15 cellular contexts compared by ENCODE assay signal in the genomic region with DNA sequence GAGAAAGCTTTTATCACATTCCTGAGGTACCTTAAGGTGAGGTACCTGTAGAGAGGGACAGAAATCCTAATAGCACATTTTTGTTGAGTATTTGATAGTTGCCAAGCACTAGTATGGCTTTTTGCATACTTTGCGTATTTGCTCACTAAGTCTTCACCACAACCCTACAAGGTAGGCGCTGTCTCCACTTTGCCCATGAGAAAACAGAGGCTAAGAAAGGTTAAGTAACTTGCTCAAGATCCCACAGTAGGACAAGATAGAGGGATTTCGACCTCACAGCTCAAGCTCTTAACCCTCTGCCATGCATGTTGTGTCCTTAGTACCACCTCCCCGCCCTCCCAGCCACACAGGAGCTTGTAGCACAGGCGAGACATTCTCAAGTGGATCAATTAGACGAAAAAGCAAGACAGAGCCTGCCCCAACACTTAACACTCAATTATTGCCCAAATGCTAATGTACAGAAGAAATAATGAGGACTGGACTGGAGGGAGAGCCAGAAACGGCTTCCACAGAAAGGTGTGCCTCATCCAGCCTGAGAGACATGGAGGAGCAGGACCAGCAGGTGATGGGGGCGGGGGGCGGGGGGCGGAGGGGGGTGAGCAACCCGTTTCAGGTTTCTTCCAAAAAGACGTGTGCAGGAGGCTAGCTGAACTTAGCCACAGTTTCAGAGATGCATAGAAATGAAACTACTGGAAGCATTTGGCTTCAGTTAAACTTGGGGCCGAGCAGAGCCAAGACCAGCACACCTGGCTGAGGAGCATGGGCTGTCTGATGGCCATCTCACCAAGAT. TPM values are rescaled to one million over a fixed set of nuclear protein-coding genes. Genes with fewer than 3 reads are reported as not detected.
A peak's percentile ranks its signal among the peaks of the same experiment; 100 is the strongest.
DNase-seq lines count a peak whose midpoint lies in the region; ATAC-seq and TF ChIP-seq lines count a peak whose summit lies in the region.
"Had no signal": no experiment of that assay in that cellular context is flagged by ENCODE, and none has a peak within 500 bp of the region (broad histone marks: within the 10 kb centered on the region; RNA-seq: fewer than 3 reads in every experiment).

No MANE protein-coding gene starts in this region.

- H3K4me3 ChIP-seq in AG04450 (ENCODE audit: low read depth, low read length) (no peak overlapping the region), MM.1S (ENCODE audit: low read length) (no peak overlapping the region), Panc1 (ENCODE audit: low read depth in 2 of 2, low read length in 2 of 2) (no peak overlapping the region), esophagus squamous epithelium (peak overlapping the region in 1 of 4 donors; percentile 16), ovary (no peak overlapping the region)
- H3K4me3 ChIP-seq: heart left ventricle, vagina had no signal

- H3K27ac ChIP-seq in AG04450 (ENCODE audit: low read depth, low read length) (peak overlapping the region; percentile 63), MM.1S (ENCODE audit: low read length) (peak overlapping the region; percentile 21; the same call in 1 of the 2 replicates), Panc1 (ENCODE audit: low read length) (peak overlapping the region; percentile 68), esophagus squamous epithelium (peak overlapping the region; percentile 75 to 86 (median 76)), ovary (no peak overlapping the region)
- H3K27ac ChIP-seq: C4-2B, vagina had no signal

- WGBS in esophagus squamous epithelium, 2 donors: 52 to 53% methylated on average over 7 to 11 of the region's 13 CpGs
- WGBS in ovary, 3 donors: 83 to 88% (median 83%) methylated on average over 13 of the region's 13 CpGs

- CTCF ChIA-PET in AG04450 (lab: Charles Lee): no interaction called here
- CTCF ChIA-PET in Panc1 (lab: Charles Lee): interaction anchor here (0.5 kb wide), 1 partner anchor 17 kb away, joined by 4 read pairs; no protein-coding TSS in a partner anchor

- H3K9ac ChIP-seq in MM.1S (ENCODE audit: low read length): no peak overlapping the region

- TF ChIP-seq CTCF in AG04450 (IDR thresholded peaks at IDR 0.05; ENCODE audit: low read depth, low read length): no peak
- no peak for TF ChIP-seq CTCF in MM.1S (IDR thresholded peaks at IDR 0.05; ENCODE audit: low read length)
- TF ChIP-seq CTCF in Panc1 (IDR thresholded peaks at IDR 0.05): no peak
- no peak for TF ChIP-seq CTCF in esophagus squamous epithelium (IDR thresholded peaks at IDR 0.05)
- no peak for TF ChIP-seq CTCF in ovary (IDR thresholded peaks at IDR 0.05)

- H3K27me3 ChIP-seq in AG04450 (ENCODE audit: control insufficient read depth, insufficient read depth, low read length): no peaks in the 10 kb centered on the region
- H3K27me3 ChIP-seq in MM.1S (replicated peaks; ENCODE audit: insufficient read depth, low read length): no peaks in the 10 kb centered on the region
- H3K27me3 ChIP-seq in Panc1 (ENCODE audit: control insufficient read depth, insufficient read depth, low read length): no peaks in the 10 kb centered on the region
- no peaks in the 10 kb centered on the region for H3K27me3 ChIP-seq in esophagus squamous epithelium
- no peaks in the 10 kb centered on the region for H3K27me3 ChIP-seq in ovary
- H3K27me3 ChIP-seq: heart left ventricle, vagina had no signal

- peaks cover 43% of the 10 kb centered on the region for H3K4me1 ChIP-seq in MM.1S (ENCODE audit: low read length)
- H3K4me1 ChIP-seq in Panc1 (ENCODE audit: control insufficient read depth, insufficient read depth, low read length): peaks cover 32% of the 10 kb centered on the region
- peaks cover 36 to 63% (median 48%) of the 10 kb centered on the region in 3 donors for H3K4me1 ChIP-seq in esophagus squamous epithelium
- peaks cover 4% of the 10 kb centered on the region for H3K4me1 ChIP-seq in ovary (ENCODE audit: insufficient read depth)

- H3K9me3 ChIP-seq in AG04450 (ENCODE audit: control insufficient read depth, insufficient read depth, low read length) (no peaks in the 10 kb centered on the region), MM.1S (replicated peaks; ENCODE audit: insufficient read depth, low read length) (no peaks in the 10 kb centered on the region), Panc1 (ENCODE audit: control insufficient read depth, insufficient read depth, low read depth, low read length) (no peaks in the 10 kb centered on the region), esophagus squamous epithelium (no peaks in the 10 kb centered on the region), ovary (no peaks in the 10 kb centered on the region)
- H3K9me3 ChIP-seq: heart left ventricle, vagina had no signal

- no peak for TF ChIP-seq EP300 in ovary (IDR thresholded peaks at IDR 0.05)

- ATAC-seq in Panc1: no peak

- H3K79me2 ChIP-seq in MM.1S (ENCODE audit: low read length): no peaks in the 10 kb centered on the region

- DNase-seq in AG04450 (ENCODE audit: low read depth, low spot score) (no peak), MM.1S (peak; percentile 54), Panc1 (ENCODE audit: low read depth, low spot score) (no peak), esophagus squamous epithelium (lab: John Stamatoyannopoulos, UW) (no peak), NCI-H1694 (lab: John Stamatoyannopoulos, UW) (no peak), NAMALWA (ENCODE audit: low spot score) (no peak), ovary (no peak), T-helper 1 cell (no peak)
- DNase-seq: activated effector memory CD4-positive, alpha-beta T cell treated with anti-CD3 and anti-CD28 coated beads, Interleukin-2, amount 50 U/mL, for 16 hours; heart left ventricle; NCI-H446 treated with DMSO at 0.1 percent for 48 hours; retina; stimulated activated naive CD4-positive, alpha-beta T cell treated with Interleukin-2 at 50 U/mL for 16 hours had no signal

- H3F3A ChIP-seq in MM.1S (ENCODE audit: insufficient read depth, low read length): peaks cover 8% of the 10 kb centered on the region; the same call in 1 of the 2 replicates

- no peaks in the 10 kb centered on the region for H4K20me1 ChIP-seq in MM.1S (ENCODE audit: insufficient read depth, low read length)

- no peaks in the 10 kb centered on the region for H3K9me2 ChIP-seq in MM.1S (replicated peaks; ENCODE audit: insufficient read depth, low read length)

- in situ Hi-C loops in Panc1 (cut with HindIII; ENCODE audit: low pct_unique_long_range_greater_than_20kb, low sequenced_read_pairs): no loop called here

- intact Hi-C loops in Panc1 (cut with micrococcal nuclease; ENCODE audit: unreplicated experiment): no loop called here
- intact Hi-C loops in esophagus squamous epithelium (cut with DNase I): loop anchor here (10.0 kb wide), 1 partner anchor 107 kb away; no protein-coding TSS in a partner anchor
- intact Hi-C loops in ovary (cut with DNase I): no loop called here

- H2AFZ ChIP-seq in MM.1S (ENCODE audit: low read length): no peak overlapping the region

- H3K4me2 ChIP-seq in MM.1S (ENCODE audit: low read depth, low read length): peak overlapping the region; percentile 38

- TF ChIP-seq POLR2A in esophagus squamous epithelium (IDR thresholded peaks at IDR 0.05): no peak
- no peak for TF ChIP-seq POLR2A in ovary (IDR thresholded peaks at IDR 0.05)

- no peaks in the 10 kb centered on the region for H3K36me3 ChIP-seq in MM.1S (replicated peaks; ENCODE audit: insufficient read depth, low read length)
- H3K36me3 ChIP-seq in Panc1 (ENCODE audit: control insufficient read depth, insufficient read depth, low read length): no peaks in the 10 kb centered on the region
- no peaks in the 10 kb centered on the region for H3K36me3 ChIP-seq in esophagus squamous epithelium
- H3K36me3 ChIP-seq in ovary: no peaks in the 10 kb centered on the region
- H3K36me3 ChIP-seq: heart left ventricle, vagina had no signal

- POLR2A ChIA-PET in AG04450 (lab: Yijun Ruan, JAX): no interaction called here
- POLR2A ChIA-PET in Panc1 (lab: Charles Lee): no interaction called here

- BruUV-seq in Panc1 (replicated peaks; lab: Mats Ljungman, UMichigan): no TSS peak

RNA-seq across cellular contexts. Expression of a gene that starts 26.7 kb away (rescaled TPM):
- polyA plus RNA-seq in AG04450 (2011; rRNA removed): 1,799 and 1,817 TPM in 2 replicates
- 2,797 and 2,845 TPM in 2 replicates for polyA minus RNA-seq in AG04450 (2011; rRNA and poly(A)+ RNA removed)
- 1,819 TPM for total RNA-seq in Panc1 (2021; ENCODE audit: unreplicated experiment)
- polyA plus RNA-seq in Panc1 (2012; ENCODE audit: insufficient read length): 1,270 TPM
- 100 to 1,000 TPM; 418 to 565 (median 463) TPM for total RNA-seq in esophagus squamous epithelium
- 10 to 100 TPM; 16.5 to 62.1 (median 26.0) TPM for total RNA-seq in ovary
- polyA plus RNA-seq in ovary: 100 to 1,000 TPM in 1 of 2 donors, 1 to 10 TPM in 1; 8.3 to 330 TPM

Comparison
In these comparisons a context has a peak if more than half of its experiments do, and no peak if none do; other contexts are left out.
1. H3K27ac ChIP-seq: peak in AG04450 (single experiment), MM.1S (single experiment), Panc1 (single experiment) and esophagus squamous epithelium (4 of 4); none in ovary (0 of 2).
2. RNA of a gene that starts 26.7 kb away (total RNA-seq): 1,819 TPM in Panc1 (single experiment) and 418 to 565 TPM in esophagus squamous epithelium; 16.5 to 62.1 TPM in ovary; every median in the first group is over 4 times any median in the second.